ENCODE assay signal across 1 cellular context in the genomic region with DNA sequence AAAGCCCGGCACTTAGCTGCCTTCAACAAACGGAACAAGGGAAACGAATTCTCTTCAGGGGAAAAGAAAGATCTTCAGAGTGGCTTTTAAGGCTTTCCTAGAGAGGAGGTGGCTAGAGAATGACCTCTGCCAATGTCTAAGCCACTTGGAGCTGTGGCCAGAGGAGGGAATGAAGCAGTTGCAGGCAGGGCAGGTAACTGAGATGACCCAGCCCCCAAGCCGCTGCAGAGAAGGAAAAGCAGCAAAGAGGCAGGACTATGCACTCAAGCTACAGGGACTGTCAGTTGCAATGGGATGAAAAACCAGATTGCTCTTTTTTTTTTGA.
A peak's percentile ranks its signal among the peaks of the same experiment; 100 is the strongest.
TF ChIP-seq lines count a peak whose summit lies in the region.

No MANE protein-coding gene starts in this region.

TF ChIP-seq in WTC11, 78 proteins besides CTCF, POLR2A, EP300 and RAD21 (continued from another document):
- TF ChIP-seq, protein P1, sequence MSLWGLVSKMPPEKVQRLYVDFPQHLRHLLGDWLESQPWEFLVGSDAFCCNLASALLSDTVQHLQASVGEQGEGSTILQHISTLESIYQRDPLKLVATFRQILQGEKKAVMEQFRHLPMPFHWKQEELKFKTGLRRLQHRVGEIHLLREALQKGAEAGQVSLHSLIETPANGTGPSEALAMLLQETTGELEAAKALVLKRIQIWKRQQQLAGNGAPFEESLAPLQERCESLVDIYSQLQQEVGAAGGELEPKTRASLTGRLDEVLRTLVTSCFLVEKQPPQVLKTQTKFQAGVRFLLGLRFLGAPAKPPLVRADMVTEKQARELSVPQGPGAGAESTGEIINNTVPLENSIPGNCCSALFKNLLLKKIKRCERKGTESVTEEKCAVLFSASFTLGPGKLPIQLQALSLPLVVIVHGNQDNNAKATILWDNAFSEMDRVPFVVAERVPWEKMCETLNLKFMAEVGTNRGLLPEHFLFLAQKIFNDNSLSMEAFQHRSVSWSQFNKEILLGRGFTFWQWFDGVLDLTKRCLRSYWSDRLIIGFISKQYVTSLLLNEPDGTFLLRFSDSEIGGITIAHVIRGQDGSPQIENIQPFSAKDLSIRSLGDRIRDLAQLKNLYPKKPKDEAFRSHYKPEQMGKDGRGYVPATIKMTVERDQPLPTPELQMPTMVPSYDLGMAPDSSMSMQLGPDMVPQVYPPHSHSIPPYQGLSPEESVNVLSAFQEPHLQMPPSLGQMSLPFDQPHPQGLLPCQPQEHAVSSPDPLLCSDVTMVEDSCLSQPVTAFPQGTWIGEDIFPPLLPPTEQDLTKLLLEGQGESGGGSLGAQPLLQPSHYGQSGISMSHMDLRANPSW (CRISPR knock-in tag; conservative IDR thresholded peaks at IDR 0.05; ENCODE audit: low read depth): no peak
- TF ChIP-seq TP53 (CRISPR knock-in tag; IDR thresholded peaks at IDR 0.05): peak; percentile 13; the same call in 1 of the 2 replicates
- TF ChIP-seq, protein P2, sequence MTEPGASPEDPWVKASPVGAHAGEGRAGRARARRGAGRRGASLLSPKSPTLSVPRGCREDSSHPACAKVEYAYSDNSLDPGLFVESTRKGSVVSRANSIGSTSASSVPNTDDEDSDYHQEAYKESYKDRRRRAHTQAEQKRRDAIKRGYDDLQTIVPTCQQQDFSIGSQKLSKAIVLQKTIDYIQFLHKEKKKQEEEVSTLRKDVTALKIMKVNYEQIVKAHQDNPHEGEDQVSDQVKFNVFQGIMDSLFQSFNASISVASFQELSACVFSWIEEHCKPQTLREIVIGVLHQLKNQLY (CRISPR knock-in tag; IDR thresholded peaks at IDR 0.05): no peak
